Comparison of ENCODE assay signal across 8 cellular contexts in the genomic region with DNA sequence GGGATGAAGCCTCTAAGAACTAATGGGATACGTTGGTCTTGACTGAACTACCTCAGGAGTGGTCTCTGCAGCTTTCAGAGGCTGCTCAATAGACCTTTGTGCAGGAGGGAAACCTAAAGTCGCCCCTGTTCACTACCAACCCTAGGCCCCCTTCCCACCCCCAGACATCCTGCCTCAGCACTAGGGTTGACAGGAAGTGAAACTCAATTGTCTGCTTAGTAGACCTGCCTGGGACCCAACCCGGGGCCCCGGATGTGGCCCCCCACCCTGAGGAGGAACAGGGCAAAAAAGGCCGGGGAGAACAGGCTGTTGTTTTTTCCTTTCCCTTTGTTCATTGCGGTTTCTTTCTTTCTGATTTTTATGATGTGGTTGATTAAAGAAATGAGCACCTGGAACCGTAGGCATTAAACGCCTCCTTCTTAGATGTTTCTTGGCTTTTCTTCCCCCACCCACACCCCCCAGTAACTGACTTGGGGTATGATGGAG. TPM values are rescaled to one million over a fixed set of nuclear protein-coding genes. Genes with fewer than 3 reads are reported as not detected.
DNase-seq lines count a peak whose midpoint lies in the region; ATAC-seq and TF ChIP-seq lines count a peak whose summit lies in the region.

No MANE protein-coding gene starts in this region.

- peaks cover 15% of the 10 kb centered on the region for H3K27me3 Mint-ChIP-seq in endothelial cell (ENCODE audit: unreplicated experiment)

- peaks cover 17% of the 10 kb centered on the region for H3K36me3 Mint-ChIP-seq in endothelial cell (ENCODE audit: low read depth, unreplicated experiment)

- H3K4me3 Mint-ChIP-seq in endothelial cell (ENCODE audit: unreplicated experiment) = peak overlapping the region; percentile 69

- peaks cover 53% of the 10 kb centered on the region for H3K4me1 Mint-ChIP-seq in endothelial cell (ENCODE audit: unreplicated experiment)

- peak; percentile 45 for ATAC-seq in HG03354 (IDR thresholded peaks at IDR 0.05; ENCODE audit: poor library complexity, severe bottlenecking, unreplicated experiment)
- ATAC-seq in esophagus mucosa = no peak

- peak; percentile 71 for TF ChIP-seq POLR2A in GM19099 (IDR thresholded peaks at IDR 0.05; ENCODE audit: extremely low read depth, insufficient read length, low read depth)

- DNase-seq in activated CD4-positive, alpha-beta T cell treated with anti-CD3 and anti-CD28 coated beads for 48 hours = peak; percentile 89
- DNase-seq in endothelial cell (ENCODE audit: low spot score) (no peak), NCI-H1694 treated with DMSO at 0.1 percent for 48 hours (lab: John Stamatoyannopoulos, UW) (no peak), NCI-H2171 (lab: John Stamatoyannopoulos, UW) (no peak)
- peak; percentile 84 for DNase-seq in stimulated activated CD4-positive, alpha-beta T cell treated with anti-CD3 and anti-CD28 coated beads, Interleukin-4, amount 100 ng/mL, for 24 hours

- H3K27ac Mint-ChIP-seq in endothelial cell (ENCODE audit: unreplicated experiment) = peak overlapping the region; percentile 74

- H3K9me3 Mint-ChIP-seq in endothelial cell (ENCODE audit: unreplicated experiment) = no peaks in the 10 kb centered on the region

- TF ChIP-seq CTCF in endothelial cell (IDR thresholded peaks at IDR 0.05; ENCODE audit: unreplicated experiment) = no peak

RNA-seq across cellular contexts. Expression of a gene that starts 1.6 kb away (rescaled TPM):
- total RNA-seq in endothelial cell (ENCODE audit: unreplicated experiment) (70.1 TPM), esophagus mucosa (170 TPM)

RNA-seq across cellular contexts. Expression of a gene that starts 1.7 kb away (rescaled TPM):
- total RNA-seq in endothelial cell (ENCODE audit: unreplicated experiment) (58.6 TPM), esophagus mucosa (66.9 TPM)

RNA-seq across cellular contexts. Expression of a gene that starts 36.5 kb away (rescaled TPM):
- total RNA-seq in endothelial cell (ENCODE audit: unreplicated experiment) = 136 TPM
- 0.52 TPM for total RNA-seq in esophagus mucosa

RNA-seq across cellular contexts. Expression of a gene that starts 37.3 kb away (rescaled TPM):
- 43.0 TPM for total RNA-seq in endothelial cell (ENCODE audit: unreplicated experiment)
- total RNA-seq in esophagus mucosa = 20.5 TPM

RNA-seq across cellular contexts. Expression of a gene that starts 44.5 kb away (rescaled TPM):
- total RNA-seq in endothelial cell (ENCODE audit: unreplicated experiment) (130 TPM), esophagus mucosa (111 TPM)

Comparison
In these comparisons a context has a peak if more than half of its experiments do, and no peak if none do; other contexts are left out.
1. DNase-seq: peak in activated CD4-positive, alpha-beta T cell treated with anti-CD3 and anti-CD28 coated beads for 48 hours (single experiment) and stimulated activated CD4-positive, alpha-beta T cell treated with anti-CD3 and anti-CD28 coated beads, Interleukin-4, amount 100 ng/mL, for 24 hours (single experiment); none in endothelial cell (single experiment), NCI-H1694 treated with DMSO at 0.1 percent for 48 hours (single experiment) and NCI-H2171 (single experiment).
2. RNA of a gene that starts 36.5 kb away (total RNA-seq): 136 TPM in endothelial cell (single experiment); 0.52 TPM in esophagus mucosa (single experiment); every median in the first group is over 10 times any median in the second.